In genomic region chr22:50487290-50488005, GRCh38 we compare ENCODE assay signal across 20 cellular contexts. TPM values are rescaled to one million over a fixed set of nuclear protein-coding genes. Genes with fewer than 3 reads are reported as not detected.
"Had no signal": no experiment of that assay in that cellular context is flagged by ENCODE, and none has a peak within 500 bp of the region (broad histone marks: within the 10 kb centered on the region; RNA-seq: fewer than 3 reads in every experiment).

No MANE protein-coding gene starts in this region.

- DNase-seq: activated CD4-positive, alpha-beta T cell treated with anti-CD3 and anti-CD28 coated beads, Interleukin-2, amount 10 ng/mL, durations not matched to agents 24 days and 14 days; activated CD8-positive, alpha-beta T cell treated with anti-CD3 and anti-CD28 coated beads for 36 hours; activated naive CD4-positive, alpha-beta T cell treated with anti-CD3 and anti-CD28 coated beads for 36 hours; activated T-cell treated with anti-CD3 and anti-CD28 coated beads, Interleukin-2, amount 50 U/mL, for 24 hours; colonic mucosa; left ventricle myocardium superior; naive B cell; psoas muscle; T1000; testis had no signal

- H3K36me3 ChIP-seq: ascending aorta, colonic mucosa, heart left ventricle, ovary, upper lobe of left lung had no signal

- FAIRE-seq: endometrium, frontal cortex had no signal

- H3K4me1 ChIP-seq: ascending aorta, psoas muscle, testis had no signal

- H3K27me3 ChIP-seq: ovary, testis had no signal

- H3K9me3 ChIP-seq: ascending aorta, colonic mucosa, heart left ventricle, ovary, psoas muscle, testis, upper lobe of left lung had no signal

- ATAC-seq: activated CD8-positive, alpha-beta T cell treated with anti-CD3 and anti-CD28 coated beads for 36 hours; left ventricle myocardium superior had no signal

- H3K4me3 ChIP-seq: ascending aorta, colonic mucosa, heart left ventricle, ovary, psoas muscle, skin epidermis, testis, upper lobe of left lung had no signal

- H3K27ac ChIP-seq: ascending aorta, colonic mucosa, heart left ventricle, ovary, psoas muscle, skin epidermis, testis, upper lobe of left lung had no signal

RNA-seq across cellular contexts. Expression of gene MIOX, which starts 0.8 kb away (rescaled TPM):
- total RNA-seq: ascending aorta, colonic mucosa, frontal cortex, heart left ventricle, left ventricle myocardium superior, mononuclear cell, psoas muscle, right cardiac atrium, upper lobe of left lung had no signal
- polyA plus RNA-seq: esophagus, heart left ventricle, ovary, psoas muscle, right cardiac atrium had no signal

RNA-seq across cellular contexts. Expression of gene ADM2, which starts 6.1 kb away (rescaled TPM):
- total RNA-seq: ascending aorta, frontal cortex, left ventricle myocardium superior had no signal
